ENCODE assay signal across 1 cellular context in the genomic region with DNA sequence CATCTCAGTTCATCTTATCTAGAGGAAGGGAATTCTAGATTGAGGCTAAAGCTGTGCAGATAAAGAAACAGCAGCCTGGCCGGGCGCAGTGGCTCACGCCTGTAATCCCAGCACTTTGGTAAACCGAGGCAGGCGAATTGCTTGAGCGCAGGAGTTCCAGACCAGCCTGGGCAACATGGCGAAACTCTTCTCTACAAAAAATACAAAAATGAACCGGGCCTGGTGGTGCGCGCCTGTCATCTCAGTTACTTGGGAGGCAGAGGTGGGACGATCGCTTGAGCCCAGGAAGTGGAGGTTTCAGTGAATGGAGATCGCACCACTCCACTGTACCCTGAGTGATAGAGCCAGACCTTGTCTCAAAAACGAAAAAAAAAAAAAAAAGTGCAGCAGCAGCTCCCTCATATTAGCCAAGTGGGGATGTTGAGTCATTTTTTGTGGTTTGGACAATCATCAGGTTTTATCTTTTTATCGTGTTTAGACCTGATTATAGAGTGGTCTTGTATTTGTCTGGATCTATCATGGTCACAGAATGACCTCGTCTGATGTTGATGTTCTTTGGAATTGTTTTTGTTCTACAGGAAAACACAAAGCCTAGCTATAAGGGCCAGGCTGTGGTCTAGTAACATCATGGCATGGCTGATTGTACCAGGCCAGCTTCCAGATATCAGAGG.
TF ChIP-seq lines count a peak whose summit lies in the region.

No MANE protein-coding gene starts in this region.

TF ChIP-seq in H1, 55 proteins besides CTCF, POLR2A, EP300 and RAD21 (continued from another document):
- no peak for TF ChIP-seq TAF1 (IDR thresholded peaks at IDR 0.05; ENCODE audit: low read depth, low read length)
- TF ChIP-seq POLR2AphosphoS5 (IDR thresholded peaks at IDR 0.05; ENCODE audit: low read depth, low read length): 0 out of 2 replicates have a peak, but pooled peaks have one; percentile 4
- no peak for TF ChIP-seq EGR1 (IDR thresholded peaks at IDR 0.05; ENCODE audit: borderline replicate concordance, low read depth, low read length)
- no peak for TF ChIP-seq SIN3A (conservative IDR thresholded peaks at IDR 0.05 in 1 of 2, IDR thresholded peaks at IDR 0.05 in 1 of 2; ENCODE audit: low read depth in 1 of 2, low read length in 2 of 2)
- no peak for TF ChIP-seq SP2 (IDR thresholded peaks at IDR 0.05; ENCODE audit: low read length)
